ENCODE assay signal across 23 cellular contexts in genomic region chr1:117447661-117448060, GRCh38.
DNase-seq lines count a peak whose midpoint lies in the region; ATAC-seq and TF ChIP-seq lines count a peak whose summit lies in the region.
"Had no signal": no experiment of that assay in that cellular context is flagged by ENCODE, and none has a peak within 500 bp of the region (broad histone marks: within the 10 kb centered on the region; RNA-seq: fewer than 3 reads in every experiment).

No MANE protein-coding gene starts in this region.

- peaks cover 2% of the 10 kb centered on the region for H4K20me1 ChIP-seq in smooth muscle cell (ENCODE audit: low read depth)
- H4K20me1 ChIP-seq: BLaER1 had no signal

- H3F3A ChIP-seq in smooth muscle cell (ENCODE audit: low read depth): no peaks in the 10 kb centered on the region

- H3K4me1 Mint-ChIP-seq in HFFc6 (ENCODE audit: low read depth): peaks cover 22% of the 10 kb centered on the region
- H3K4me1 Mint-ChIP-seq in stimulated activated naive CD8-positive, alpha-beta T cell treated with anti-CD3 and anti-CD28 coated beads, Interleukin-15, amount 100 ng/mL, for 72 hours: no peaks in the 10 kb centered on the region
- H3K4me1 Mint-ChIP-seq in natural killer cell treated with Interleukin-12 subunit alpha and Interleukin-12 subunit beta and Interleukin-15 and Interleukin-18, amount 100 ng/mL, for 72 hours (ENCODE audit: low read depth in 2 of 2): peaks cover 0 to 3% of the 10 kb centered on the region in 2 donors

- H3K79me2 ChIP-seq in smooth muscle cell (ENCODE audit: low read depth): no peaks in the 10 kb centered on the region

- peaks cover 17% of the 10 kb centered on the region for H3K9me3 Mint-ChIP-seq in HFFc6
- H3K9me3 Mint-ChIP-seq in stimulated activated naive CD8-positive, alpha-beta T cell treated with anti-CD3 and anti-CD28 coated beads, Interleukin-15, amount 100 ng/mL, for 72 hours: peaks cover 17 to 41% of the 10 kb centered on the region in 2 donors
- peaks cover 8% of the 10 kb centered on the region for H3K9me3 Mint-ChIP-seq in natural killer cell treated with Interleukin-12 subunit alpha and Interleukin-12 subunit beta and Interleukin-15 and Interleukin-18, amount 100 ng/mL, for 72 hours

- H3K4me1 ChIP-seq in smooth muscle cell (ENCODE audit: low read depth): no peaks in the 10 kb centered on the region
- H3K4me1 ChIP-seq: BLaER1, SJSA1 had no signal

- WGBS in smooth muscle cell (ENCODE audit: low lambda C conversion rate): 82% methylated on average over 2 of the region's 2 CpGs

- no peak overlapping the region for H2AFZ ChIP-seq in smooth muscle cell (ENCODE audit: low read depth)

- in situ Hi-C loops in astrocyte of the spinal cord (cut with HindIII; ENCODE audit: low sequenced_read_pairs): no loop called here

- H3K27me3 ChIP-seq in smooth muscle cell (ENCODE audit: low read depth): no peaks in the 10 kb centered on the region
- H3K27me3 ChIP-seq: BLaER1, MG63, SJSA1 had no signal

- H3K4me3 ChIP-seq in astrocyte of the spinal cord (ENCODE audit: low read depth, low read length): no peak overlapping the region
- no peak overlapping the region for H3K4me3 ChIP-seq in fibroblast of the aortic adventitia (ENCODE audit: low read depth, low read length)
- no peak overlapping the region for H3K4me3 ChIP-seq in smooth muscle cell
- H3K4me3 ChIP-seq: BLaER1, GM12878, MG63, SJSA1 had no signal

- H3K4me2 ChIP-seq in smooth muscle cell: no peak overlapping the region
- H3K4me2 ChIP-seq: BLaER1 had no signal

- H3K9me3 ChIP-seq in smooth muscle cell (replicated peaks; ENCODE audit: low read depth): no peaks in the 10 kb centered on the region

- DNase-seq in EH (ENCODE audit: low read depth) (peak; percentile 38), HFFc6 (peak; percentile 7), astrocyte of the spinal cord (ENCODE audit: low read depth, low spot score) (peak; percentile 6), fibroblast of the aortic adventitia (ENCODE audit: low read depth) (peak; percentile 9), smooth muscle cell (lab: John Stamatoyannopoulos, UW; ENCODE audit: unreplicated experiment) (no peak), posterior vena cava (ENCODE audit: low spot score) (no peak)
- no peak for DNase-seq in stimulated activated naive CD8-positive, alpha-beta T cell treated with anti-CD3 and anti-CD28 coated beads, Interleukin-15, amount 100 ng/mL, for 72 hours
- no peak for DNase-seq in natural killer cell treated with Interleukin-12 subunit alpha and Interleukin-12 subunit beta and Interleukin-15 and Interleukin-18, amount 100 ng/mL, for 72 hours (ENCODE audit: low spot score)
- DNase-seq: CD4-positive, CD25-positive, alpha-beta regulatory T cell; GDM1; Kasumi-1; MG63; NCI-H1105 treated with DMSO at 0.1 percent for 48 hours; NCI-H2029; NCI-H446; NCI-H524 treated with DMSO at 0.1 percent for 48 hours; NCI-H774; NK-92 treated with Interleukin-12 subunit alpha and Interleukin-12 subunit beta, amount 100 ng/mL, for 24 hours; PC-3 had no signal

- intact Hi-C loops in posterior vena cava (cut with DNase I): no loop called here

- TF ChIP-seq CTCF in HFFc6 (IDR thresholded peaks at IDR 0.05) (no peak), astrocyte of the spinal cord (IDR thresholded peaks at IDR 0.05; ENCODE audit: low read depth, low read length) (no peak), fibroblast of the aortic adventitia (IDR thresholded peaks at IDR 0.05; ENCODE audit: insufficient read depth, low read length) (no peak), smooth muscle cell (IDR thresholded peaks at IDR 0.05; ENCODE audit: borderline replicate concordance, insufficient read depth, poor library complexity, severe bottlenecking) (no peak)

- no peak for ATAC-seq in stimulated activated naive CD8-positive, alpha-beta T cell treated with anti-CD3 and anti-CD28 coated beads, Interleukin-15, amount 100 ng/mL, for 72 hours
- ATAC-seq in natural killer cell treated with Interleukin-12 subunit alpha and Interleukin-12 subunit beta and Interleukin-15 and Interleukin-18, amount 100 ng/mL, for 72 hours: no peak
- ATAC-seq: GM12878, PC-3, Right ventricle myocardium inferior had no signal

- H3K27ac Mint-ChIP-seq in HFFc6: peak overlapping the region; percentile 40
- no peak overlapping the region for H3K27ac Mint-ChIP-seq in stimulated activated naive CD8-positive, alpha-beta T cell treated with anti-CD3 and anti-CD28 coated beads, Interleukin-15, amount 100 ng/mL, for 72 hours
- no peak overlapping the region for H3K27ac Mint-ChIP-seq in natural killer cell treated with Interleukin-12 subunit alpha and Interleukin-12 subunit beta and Interleukin-15 and Interleukin-18, amount 100 ng/mL, for 72 hours

- no peak overlapping the region for H3K27ac ChIP-seq in smooth muscle cell (ENCODE audit: low read depth)
- H3K27ac ChIP-seq: BLaER1, SJSA1 had no signal

- H3K36me3 ChIP-seq in smooth muscle cell (ENCODE audit: low read depth): peaks cover 9% of the 10 kb centered on the region

- peak overlapping the region; percentile 38; the same call in 1 of the 2 replicates for H3K4me3 Mint-ChIP-seq in HFFc6
- H3K4me3 Mint-ChIP-seq in stimulated activated naive CD8-positive, alpha-beta T cell treated with anti-CD3 and anti-CD28 coated beads, Interleukin-15, amount 100 ng/mL, for 72 hours: no peak overlapping the region
- H3K4me3 Mint-ChIP-seq in natural killer cell treated with Interleukin-12 subunit alpha and Interleukin-12 subunit beta and Interleukin-15 and Interleukin-18, amount 100 ng/mL, for 72 hours: no peak overlapping the region
- H3K4me3 Mint-ChIP-seq: CD4-positive, CD25-positive, alpha-beta regulatory T cell had no signal

- H3K36me3 Mint-ChIP-seq in HFFc6 (ENCODE audit: low read depth): peaks cover 50% of the 10 kb centered on the region
- peaks cover 31% of the 10 kb centered on the region for H3K36me3 Mint-ChIP-seq in natural killer cell treated with Interleukin-12 subunit alpha and Interleukin-12 subunit beta and Interleukin-15 and Interleukin-18, amount 100 ng/mL, for 72 hours

- H3K27me3 Mint-ChIP-seq in HFFc6 (ENCODE audit: insufficient read depth): no peaks in the 10 kb centered on the region; the same call in 1 of the 2 replicates
- no peaks in the 10 kb centered on the region for H3K27me3 Mint-ChIP-seq in stimulated activated naive CD8-positive, alpha-beta T cell treated with anti-CD3 and anti-CD28 coated beads, Interleukin-15, amount 100 ng/mL, for 72 hours
- H3K27me3 Mint-ChIP-seq in natural killer cell treated with Interleukin-12 subunit alpha and Interleukin-12 subunit beta and Interleukin-15 and Interleukin-18, amount 100 ng/mL, for 72 hours: no peaks in the 10 kb centered on the region
- H3K27me3 Mint-ChIP-seq: CD4-positive, CD25-positive, alpha-beta regulatory T cell had no signal

- H3K9ac ChIP-seq in smooth muscle cell (ENCODE audit: low read depth): no peak overlapping the region
- H3K9ac ChIP-seq: BLaER1 had no signal

Comparison
In these comparisons a context has a peak if more than half of its experiments do, and no peak if none do; other contexts are left out.
1. DNase-seq: peak in EH (single experiment), HFFc6 (single experiment), astrocyte of the spinal cord (single experiment) and fibroblast of the aortic adventitia (single experiment); none in smooth muscle cell (single experiment), stimulated activated naive CD8-positive, alpha-beta T cell treated with anti-CD3 and anti-CD28 coated beads, Interleukin-15, amount 100 ng/mL, for 72 hours (0 of 2), posterior vena cava (single experiment) and natural killer cell treated with Interleukin-12 subunit alpha and Interleukin-12 subunit beta and Interleukin-15 and Interleukin-18, amount 100 ng/mL, for 72 hours (single experiment).